In genomic region chr9:128365525-128365924, GRCh38 we compare ENCODE assay signal across 7 cellular contexts. TPM values are rescaled to one million over a fixed set of nuclear protein-coding genes. Genes with fewer than 3 reads are reported as not detected.
DNase-seq lines count a peak whose midpoint lies in the region; ATAC-seq and TF ChIP-seq lines count a peak whose summit lies in the region.
"Had no signal": no experiment of that assay in that cellular context is flagged by ENCODE, and none has a peak within 500 bp of the region (broad histone marks: within the 10 kb centered on the region; RNA-seq: fewer than 3 reads in every experiment).

No MANE protein-coding gene starts in this region.

- no peak overlapping the region for H2AFZ ChIP-seq in smooth muscle cell (ENCODE audit: low read depth)

- WGBS in endodermal cell (ENCODE audit: insufficient coverage in 1 of 2, insufficient read length in 1 of 2), 2 experiments = 56 to 68% methylated on average over 2 to 4 of the region's 4 CpGs
- WGBS in smooth muscle cell (ENCODE audit: low lambda C conversion rate) = 78% methylated on average over 4 of the region's 4 CpGs

- peak overlapping the region; percentile 55 for H3K27ac Mint-ChIP-seq in activated naive CD4-positive, alpha-beta T cell treated with anti-CD3 and anti-CD28 coated beads, Interleukin-2, amount 50 U/mL, for 24 hours
- H3K27ac Mint-ChIP-seq in endodermal cell = peak overlapping the region; percentile 94

- H3K9ac ChIP-seq in endodermal cell (ENCODE audit: extremely low read depth, low read length, poor library complexity, severe bottlenecking) = peak overlapping the region; percentile 43
- no peak overlapping the region for H3K9ac ChIP-seq in smooth muscle cell (ENCODE audit: low read depth)

- peaks cover 22% of the 10 kb centered on the region for H3K4me1 Mint-ChIP-seq in activated naive CD4-positive, alpha-beta T cell treated with anti-CD3 and anti-CD28 coated beads, Interleukin-2, amount 50 U/mL, for 24 hours
- peaks cover 16% of the 10 kb centered on the region for H3K4me1 Mint-ChIP-seq in endodermal cell

- H3K4me3 Mint-ChIP-seq in activated naive CD4-positive, alpha-beta T cell treated with anti-CD3 and anti-CD28 coated beads, Interleukin-2, amount 50 U/mL, for 24 hours = no peak overlapping the region
- peak overlapping the region; percentile 47 for H3K4me3 Mint-ChIP-seq in endodermal cell

- peak overlapping the region; percentile 87 for H3K4me2 ChIP-seq in smooth muscle cell

- H3K9me3 Mint-ChIP-seq in activated naive CD4-positive, alpha-beta T cell treated with anti-CD3 and anti-CD28 coated beads, Interleukin-2, amount 50 U/mL, for 24 hours = no peaks in the 10 kb centered on the region
- H3K9me3 Mint-ChIP-seq in endodermal cell = no peaks in the 10 kb centered on the region

- H3K4me3 ChIP-seq in endodermal cell (ENCODE audit: low read length) (peak overlapping the region; percentile 50), smooth muscle cell (no peak overlapping the region)

- no peaks in the 10 kb centered on the region for H3K79me2 ChIP-seq in smooth muscle cell (ENCODE audit: low read depth)

- no peaks in the 10 kb centered on the region for H3K27me3 ChIP-seq in endodermal cell (ENCODE audit: control insufficient read depth, insufficient read depth, low read length, poor library complexity, severe bottlenecking)
- H3K27me3 ChIP-seq in smooth muscle cell (ENCODE audit: low read depth) = no peaks in the 10 kb centered on the region
- H3K27me3 ChIP-seq: colonic mucosa had no signal

- H3K4me1 ChIP-seq in endodermal cell (ENCODE audit: control insufficient read depth, insufficient read depth, low read length) (peaks cover 3% of the 10 kb centered on the region), smooth muscle cell (ENCODE audit: low read depth) (peaks cover 8% of the 10 kb centered on the region)

- H3K27me3 Mint-ChIP-seq in activated naive CD4-positive, alpha-beta T cell treated with anti-CD3 and anti-CD28 coated beads, Interleukin-2, amount 50 U/mL, for 24 hours = no peaks in the 10 kb centered on the region
- H3K27me3 Mint-ChIP-seq in endodermal cell (ENCODE audit: insufficient read depth) = peaks cover 44% of the 10 kb centered on the region

- H3K36me3 ChIP-seq in endodermal cell (ENCODE audit: control insufficient read depth, insufficient read depth, low read length) (no peaks in the 10 kb centered on the region), smooth muscle cell (ENCODE audit: low read depth) (no peaks in the 10 kb centered on the region)
- H3K36me3 ChIP-seq: colonic mucosa had no signal

- H3K27ac ChIP-seq in endodermal cell (ENCODE audit: low read depth, low read length) (peak overlapping the region; percentile 98), smooth muscle cell (ENCODE audit: low read depth) (no peak overlapping the region)

- no peak for DNase-seq in activated naive CD4-positive, alpha-beta T cell treated with Interleukin-2 at 50 U/mL for 16 hours
- peak; percentile 63 for DNase-seq in endodermal cell
- DNase-seq in smooth muscle cell (lab: John Stamatoyannopoulos, UW; ENCODE audit: unreplicated experiment) = no peak
- DNase-seq in cortex of kidney (lab: John Stamatoyannopoulos, UW) = no peak

- TF ChIP-seq CTCF in endodermal cell (conservative IDR thresholded peaks at IDR 0.05) (no peak), smooth muscle cell (IDR thresholded peaks at IDR 0.05; ENCODE audit: borderline replicate concordance, insufficient read depth, poor library complexity, severe bottlenecking) (no peak)

- no peak for ATAC-seq in GM21528 (IDR thresholded peaks at IDR 0.05; ENCODE audit: low FRiP score, unreplicated experiment)

- no peaks in the 10 kb centered on the region for H4K20me1 ChIP-seq in smooth muscle cell (ENCODE audit: low read depth)

- no peaks in the 10 kb centered on the region for H3K36me3 Mint-ChIP-seq in activated naive CD4-positive, alpha-beta T cell treated with anti-CD3 and anti-CD28 coated beads, Interleukin-2, amount 50 U/mL, for 24 hours
- H3K36me3 Mint-ChIP-seq in endodermal cell (ENCODE audit: low read depth) = no peaks in the 10 kb centered on the region

- H3K9me3 ChIP-seq in endodermal cell (ENCODE audit: control insufficient read depth, low read length) = no peaks in the 10 kb centered on the region
- no peaks in the 10 kb centered on the region for H3K9me3 ChIP-seq in smooth muscle cell (replicated peaks; ENCODE audit: low read depth)
- H3K9me3 ChIP-seq: colonic mucosa had no signal

- peaks cover 3% of the 10 kb centered on the region for H3F3A ChIP-seq in smooth muscle cell (ENCODE audit: low read depth)

RNA-seq across cellular contexts. Expression of gene URM1, which starts 5.6 kb away (rescaled TPM):
- 10 to 100 TPM; 51.5 to 60.4 TPM for total RNA-seq in endodermal cell
- polyA plus RNA-seq in endodermal cell (2013, experiment 1 of 2) = 46.9 TPM
- polyA plus RNA-seq in endodermal cell (2013, experiment 2 of 2) = 45.0 TPM
- total RNA-seq in smooth muscle cell = 27.1 and 27.3 TPM in 2 replicates
- polyA plus RNA-seq in smooth muscle cell = 41.2 and 48.7 TPM in 2 replicates

RNA-seq across cellular contexts. Expression of gene SLC27A4, which starts 25.2 kb away (rescaled TPM):
- 10 to 100 TPM; 22.4 to 25.0 TPM for total RNA-seq in endodermal cell
- polyA plus RNA-seq in endodermal cell (2013, experiment 1 of 2) = 23.8 TPM
- polyA plus RNA-seq in endodermal cell (2013, experiment 2 of 2) = 23.5 TPM
- total RNA-seq in smooth muscle cell = 6.1 and 10.4 TPM in 2 replicates
- polyA plus RNA-seq in smooth muscle cell = 10.3 and 16.0 TPM in 2 replicates

RNA-seq across cellular contexts. Expression of gene COQ4, which starts 42.9 kb away (rescaled TPM):
- total RNA-seq in endodermal cell (10 to 100 TPM; 48.1 to 50.7 TPM), smooth muscle cell (16.7 and 23.5 TPM in 2 replicates)
- polyA plus RNA-seq in endodermal cell (2013, experiment 1 of 2) = 41.9 TPM
- polyA plus RNA-seq in endodermal cell (2013, experiment 2 of 2) = 34.3 TPM
- polyA plus RNA-seq in smooth muscle cell = 37.5 and 51.0 TPM in 2 replicates

RNA-seq across cellular contexts. Expression of gene TRUB2, which starts 43.3 kb away (rescaled TPM):
- total RNA-seq in endodermal cell = 10 to 100 TPM; 30.6 to 31.8 TPM
- polyA plus RNA-seq in endodermal cell (2013, experiment 1 of 2) = 18.5 TPM
- polyA plus RNA-seq in endodermal cell (2013, experiment 2 of 2) = 18.1 TPM
- 5.2 and 9.0 TPM in 2 replicates for total RNA-seq in smooth muscle cell
- 25.1 and 33.2 TPM in 2 replicates for polyA plus RNA-seq in smooth muscle cell

RNA-seq across cellular contexts. Expression of gene CERCAM, which starts 55.1 kb away (rescaled TPM):
- total RNA-seq in endodermal cell = 10 to 100 TPM; 18.5 to 26.5 TPM
- 51.5 TPM for polyA plus RNA-seq in endodermal cell (2013, experiment 1 of 2)
- 53.6 TPM for polyA plus RNA-seq in endodermal cell (2013, experiment 2 of 2)
- total RNA-seq in smooth muscle cell = 116 and 129 TPM in 2 replicates
- polyA plus RNA-seq in smooth muscle cell = 310 and 357 TPM in 2 replicates
